27 cellular contexts compared by ENCODE assay signal in the genomic region with DNA sequence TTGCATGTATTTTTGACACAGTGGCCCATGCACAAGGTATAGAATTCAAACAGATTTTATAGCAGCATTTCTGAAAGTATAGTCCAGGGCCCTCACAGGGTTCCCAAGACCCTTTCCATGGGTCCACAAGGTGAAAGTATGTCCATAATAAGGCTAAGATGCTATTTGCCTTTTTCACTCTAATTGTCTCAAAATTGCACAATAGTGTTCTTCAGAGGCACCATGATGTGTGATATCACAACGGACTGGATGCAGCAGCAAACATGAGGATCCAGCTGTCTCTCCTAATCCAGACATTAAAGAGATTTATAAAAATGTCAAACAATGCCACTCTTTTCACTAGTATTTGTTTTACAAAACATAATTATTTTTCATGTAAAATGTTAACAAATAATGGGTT.
A peak's percentile ranks its signal among the peaks of the same experiment; 100 is the strongest.
DNase-seq lines count a peak whose midpoint lies in the region; ATAC-seq, FAIRE-seq and TF ChIP-seq lines count a peak whose summit lies in the region.
"Had no signal": no experiment of that assay in that cellular context is flagged by ENCODE, and none has a peak within 500 bp of the region (broad histone marks: within the 10 kb centered on the region; RNA-seq: fewer than 3 reads in every experiment).

No MANE protein-coding gene starts in this region.

- intact Hi-C loops in IMR-90 (cut with micrococcal nuclease) (no loop called here), K562 (cut with micrococcal nuclease) (no loop called here)

- no peak overlapping the region for H3K9ac ChIP-seq in IMR-90 (ENCODE audit: low read depth, low read length)
- no peak overlapping the region for H3K9ac ChIP-seq in K562 (ENCODE audit: insufficient read depth in 1 of 2, low read depth in 2 of 2, low read length in 2 of 2)
- H3K9ac ChIP-seq: BLaER1 had no signal

- no peak overlapping the region for H3K4ac ChIP-seq in IMR-90 (ENCODE audit: low read depth, low read length)

- FAIRE-seq in K562 (lab: Jason Lieb, UNC), result no peak
- FAIRE-seq: A204.1, GM12878, GM12892, GM18507, GM19239 had no signal

- no peak overlapping the region for H4K8ac ChIP-seq in IMR-90 (ENCODE audit: low read depth in 2 of 2, low read length in 2 of 2)

- no peak overlapping the region for H3K18ac ChIP-seq in IMR-90 (ENCODE audit: low read depth, low read length)

- H3K27me3 ChIP-seq in IMR-90 (ENCODE audit: control insufficient read depth, insufficient read depth, low read length) (no peaks in the 10 kb centered on the region), K562 (ENCODE audit: control insufficient read depth in 2 of 2, insufficient read depth in 2 of 2, low read length in 2 of 2) (no peaks in the 10 kb centered on the region)
- H3K27me3 ChIP-seq: BE2C, BLaER1 had no signal

- H3K4me3 ChIP-seq in IMR-90 (ENCODE audit: insufficient read depth, low read depth, low read length), result no peak overlapping the region
- H3K4me3 ChIP-seq in K562, result no peak overlapping the region
- H3K4me3 ChIP-seq: BLaER1, GM12878 had no signal

- no peaks in the 10 kb centered on the region for H3K79me1 ChIP-seq in IMR-90 (ENCODE audit: low read depth in 1 of 2, low read length in 2 of 2)

- TF ChIP-seq RAD21 in IMR-90 (IDR thresholded peaks at IDR 0.05; ENCODE audit: low read length) (no peak), K562 (CRISPR knock-in tag; conservative IDR thresholded peaks at IDR 0.05 in 1 of 2, IDR thresholded peaks at IDR 0.05 in 1 of 2) (no peak)

- no peaks in the 10 kb centered on the region for H3K9me3 Mint-ChIP-seq in osteocyte (ENCODE audit: unreplicated experiment)
- H3K9me3 Mint-ChIP-seq: CD4-positive, alpha-beta memory T cell; CD4-positive, CD25-positive, alpha-beta regulatory T cell; CD8-positive, alpha-beta memory T cell had no signal

- WGBS in IMR-90 (ENCODE audit: extremely low coverage in 2 of 2, insufficient read length in 1 of 2), 2 experiments, result 40% methylated on average over 1 of the region's 1 CpG; no CpG with 5 or more reads in 1 of the 2 experiments
- WGBS in K562 (ENCODE audit: insufficient coverage, low coverage, missing lambda C conversion rate), result 23% methylated on average over 1 of the region's 1 CpG

- no peak overlapping the region for H3K27ac Mint-ChIP-seq in osteocyte (ENCODE audit: unreplicated experiment)
- H3K27ac Mint-ChIP-seq: CD14-positive monocyte; CD4-positive, alpha-beta memory T cell; CD4-positive, CD25-positive, alpha-beta regulatory T cell; CD8-positive, alpha-beta memory T cell had no signal

- H3K4me1 ChIP-seq in IMR-90 (ENCODE audit: control insufficient read depth, insufficient read depth, low read length) (peaks cover 4% of the 10 kb centered on the region), K562 (replicated peaks in 1 of 2; ENCODE audit: control insufficient read depth in 2 of 2, insufficient read depth in 2 of 2, low read length in 2 of 2) (peaks cover 6 to 10% of the 10 kb centered on the region in 2 experiments)
- H3K4me1 ChIP-seq: BE2C, BLaER1 had no signal

- dilution Hi-C loops in IMR-90 (cut with HindIII; ENCODE audit: low sequenced_read_pairs, unreplicated experiment), result no loop called here

- H2AK5ac ChIP-seq in IMR-90 (ENCODE audit: low read depth, low read length), result no peak overlapping the region

- no peak overlapping the region for H2BK15ac ChIP-seq in IMR-90 (ENCODE audit: low read depth, low read length)

- H3K36me3 Mint-ChIP-seq in osteocyte (ENCODE audit: unreplicated experiment), result no peaks in the 10 kb centered on the region
- H3K36me3 Mint-ChIP-seq: CD14-positive monocyte had no signal

- no peak overlapping the region for H2BK20ac ChIP-seq in IMR-90 (ENCODE audit: low read depth, low read length)

- no peaks in the 10 kb centered on the region for H3K79me2 ChIP-seq in K562 (ENCODE audit: control insufficient read depth, insufficient read depth, low read length)

- H3K9me1 ChIP-seq in IMR-90 (ENCODE audit: insufficient read depth, low read length) (peaks cover 5% of the 10 kb centered on the region), K562 (ENCODE audit: control insufficient read depth, insufficient read depth, low read length) (no peaks in the 10 kb centered on the region)

- H2BK120ac ChIP-seq in IMR-90 (ENCODE audit: low read depth, low read length), result no peak overlapping the region

- no TSS peak for BruUV-seq in IMR-90 (replicated peaks; lab: Mats Ljungman, UMichigan)
- BruUV-seq in K562 (replicated peaks; lab: Mats Ljungman, UMichigan), result no TSS peak

- H2AK9ac ChIP-seq in IMR-90 (replicated peaks; ENCODE audit: low read depth, low read length, poor library complexity), result no peak overlapping the region

- TF ChIP-seq CTCF in IMR-90 (conservative IDR thresholded peaks at IDR 0.05; ENCODE audit: low read depth, low read length) (no peak), K562 (IDR thresholded peaks at IDR 0.05 in 2 of 3, conservative IDR thresholded peaks at IDR 0.05 in 1 of 3; ENCODE audit: insufficient read depth in 2 of 3, low read depth in 1 of 3, low read length in 3 of 3) (no peak), osteocyte (IDR thresholded peaks at IDR 0.05) (no peak)

- POLR2A ChIA-PET in IMR-90 (lab: Charles Lee; ENCODE audit: unreplicated experiment), result interaction anchor here (0.6 kb wide), 1 partner anchor 186 kb away, joined by 3 read pairs; no protein-coding TSS in a partner anchor
- POLR2A ChIA-PET in K562 (lab: Yijun Ruan, JAX), result no interaction called here

- no peak overlapping the region for H3K27ac ChIP-seq in IMR-90 (ENCODE audit: insufficient read depth, low read length)
- H3K27ac ChIP-seq in K562 (ENCODE audit: extremely low read depth, low read depth, low read length), result no peak overlapping the region
- H3K27ac ChIP-seq: BLaER1 had no signal

- CTCF ChIA-PET in IMR-90 (lab: Yijun Ruan, JAX), result no interaction called here
- CTCF ChIA-PET in K562 (lab: Yijun Ruan, JAX; ENCODE audit: low intra/inter-chr PET ratio), result no interaction called here

- H3K4me2 ChIP-seq in IMR-90 (ENCODE audit: low read depth, low read length) (no peak overlapping the region), K562 (ENCODE audit: insufficient read depth, low read length) (no peak overlapping the region)
- H3K4me2 ChIP-seq: BLaER1 had no signal

- H4K5ac ChIP-seq in IMR-90 (ENCODE audit: low read depth, low read length), result no peak overlapping the region

- no peak overlapping the region for H4K91ac ChIP-seq in IMR-90 (ENCODE audit: insufficient read depth, low read depth, low read length)

- in situ Hi-C loops in IMR-90 (cut with MboI; ENCODE audit: low sequenced_read_pairs), result no loop called here
- in situ Hi-C loops in K562 (cut with MboI), result no loop called here

- no peaks in the 10 kb centered on the region for H4K20me1 ChIP-seq in IMR-90 (ENCODE audit: insufficient read depth, low read length)
- H4K20me1 ChIP-seq in K562 (replicated peaks; ENCODE audit: control insufficient read depth, insufficient read depth, low read length), result no peaks in the 10 kb centered on the region
- H4K20me1 ChIP-seq: BLaER1 had no signal

- no peak overlapping the region for H3K56ac ChIP-seq in IMR-90 (ENCODE audit: extremely low read depth, insufficient read depth, low read length)

- no peak for TF ChIP-seq POLR2A in IMR-90 (IDR thresholded peaks at IDR 0.05; ENCODE audit: low read depth, low read length)
- no peak for TF ChIP-seq POLR2A in K562 (conservative IDR thresholded peaks at IDR 0.05)

- no peaks in the 10 kb centered on the region for H3K27me3 Mint-ChIP-seq in osteocyte (ENCODE audit: unreplicated experiment)
- H3K27me3 Mint-ChIP-seq: CD4-positive, alpha-beta memory T cell; CD4-positive, CD25-positive, alpha-beta regulatory T cell; CD8-positive, alpha-beta memory T cell had no signal

- no peak for TF ChIP-seq EP300 in K562 (IDR thresholded peaks at IDR 0.05; ENCODE audit: low read length)

- no peak overlapping the region for H2BK5ac ChIP-seq in IMR-90 (ENCODE audit: low read depth, low read length, poor library complexity, severe bottlenecking)

- H3K4me1 Mint-ChIP-seq in osteocyte (ENCODE audit: unreplicated experiment), result peaks cover 4% of the 10 kb centered on the region
- H3K4me1 Mint-ChIP-seq: CD14-positive monocyte; CD4-positive, alpha-beta memory T cell; CD8-positive, alpha-beta memory T cell had no signal

- no peak overlapping the region for H3K4me3 Mint-ChIP-seq in osteocyte (ENCODE audit: unreplicated experiment)
- H3K4me3 Mint-ChIP-seq: CD14-positive monocyte; CD4-positive, alpha-beta memory T cell; CD4-positive, CD25-positive, alpha-beta regulatory T cell; CD8-positive, alpha-beta memory T cell had no signal

- no peaks in the 10 kb centered on the region for H3K36me3 ChIP-seq in IMR-90 (ENCODE audit: control insufficient read depth, insufficient read depth, low read length)
- H3K36me3 ChIP-seq in K562 (ENCODE audit: control insufficient read depth, insufficient read depth, low read length), result no peaks in the 10 kb centered on the region
- H3K36me3 ChIP-seq: BE2C, BLaER1 had no signal

- H3K9me3 ChIP-seq in IMR-90 (ENCODE audit: control insufficient read depth, insufficient read depth, low read length), result no peaks in the 10 kb centered on the region
- no peaks in the 10 kb centered on the region for H3K9me3 ChIP-seq in K562 (replicated peaks; ENCODE audit: control insufficient read depth, insufficient read depth, low read depth, low read length)
- H3K9me3 ChIP-seq: BE2C, BLaER1 had no signal

- H2AFZ ChIP-seq in IMR-90 (replicated peaks; ENCODE audit: low read length, poor library complexity), result no peak overlapping the region
- H2AFZ ChIP-seq in K562 (ENCODE audit: low read depth, low read length), result no peak overlapping the region

- DNase-seq in IMR-90 (no peak), K562 (ENCODE audit: extremely low read depth in 1 of 4, low spot score in 3 of 4) (no peak), osteocyte (ENCODE audit: extremely low spot score, unreplicated experiment) (peak; percentile 7), GOT3 (lab: John Stamatoyannopoulos, UW) (no peak)
- DNase-seq: 8988T; ACHN; BE2C; C1 segment of cervical spinal cord; CD4-positive, alpha-beta memory T cell; CD4-positive, CD25-positive, alpha-beta regulatory T cell; CD8-positive, alpha-beta memory T cell; COR-L47; DMS 273 treated with DMSO at 0.1 percent for 48 hours; DMS153; DMS53; DMS79; DND-41; EL; GDM1 had no signal

- ATAC-seq in IMR-90 (ENCODE audit: low read depth), result no peak
- no peak for ATAC-seq in K562
- ATAC-seq in GM18867 (IDR thresholded peaks at IDR 0.05; ENCODE audit: unreplicated experiment), result no peak
- ATAC-seq: GM12878 had no signal

- H3K14ac ChIP-seq in IMR-90 (replicated peaks; ENCODE audit: low read depth, low read length), result no peak overlapping the region

- H3K23ac ChIP-seq in IMR-90 (ENCODE audit: low read depth, low read length), result no peak overlapping the region

TF ChIP-seq in K562, 482 proteins besides CTCF, POLR2A, EP300 and RAD21:
- TF ChIP-seq CEBPG (CRISPR knock-in tag; IDR thresholded peaks at IDR 0.05) (no peak), CEBPG (tag; conservative IDR thresholded peaks at IDR 0.05 in 1 of 2, IDR thresholded peaks at IDR 0.05 in 1 of 2) (peak; percentile 41 to 76; a peak in 3 of 4 replicates), CEBPB (tag; IDR thresholded peaks at IDR 0.05) (peak; percentile 77), ELF2 (CRISPR knock-in tag; IDR thresholded peaks at IDR 0.05) (no peak)
